Comparison of ENCODE assay signal across 23 cellular contexts in genomic region chr3:136473716-136474326, GRCh38.
A peak's percentile ranks its signal among the peaks of the same experiment; 100 is the strongest.
DNase-seq lines count a peak whose midpoint lies in the region; ATAC-seq and TF ChIP-seq lines count a peak whose summit lies in the region.
"Had no signal": no experiment of that assay in that cellular context is flagged by ENCODE, and none has a peak within 500 bp of the region (broad histone marks: within the 10 kb centered on the region; RNA-seq: fewer than 3 reads in every experiment).

No MANE protein-coding gene starts in this region.

- CTCF ChIA-PET in AG04449 (lab: Yijun Ruan, JAX), result no interaction called here

- H3K27ac ChIP-seq in Peyer's patch, result no peak overlapping the region
- H3K27ac ChIP-seq: right lobe of liver had no signal

- H3K4me3 ChIP-seq in AG04449 (ENCODE audit: low read depth, low read length), result no peak overlapping the region
- H3K4me3 ChIP-seq in Peyer's patch, result no peak overlapping the region
- H3K4me3 ChIP-seq: right lobe of liver had no signal

- no peaks in the 10 kb centered on the region for H3K9me3 ChIP-seq in Peyer's patch
- H3K9me3 ChIP-seq: right lobe of liver had no signal

- POLR2A ChIA-PET in AG04449 (lab: Yijun Ruan, JAX), result no interaction called here

- H3K36me3 ChIP-seq in Peyer's patch, result peaks cover 0 to 16% (median 0%) of the 10 kb centered on the region in 3 donors

- TF ChIP-seq CTCF in AG04449 (IDR thresholded peaks at IDR 0.05; ENCODE audit: insufficient read depth, low read length, missing control alignments) (no peak), Peyer's patch (IDR thresholded peaks at IDR 0.05) (no peak)

- no peak for TF ChIP-seq POLR2A in Peyer's patch (IDR thresholded peaks at IDR 0.05)

- no peak for ATAC-seq in GM21737 (IDR thresholded peaks at IDR 0.05; ENCODE audit: unreplicated experiment)
- ATAC-seq: activated T-cell treated with anti-CD3 and anti-CD28 coated beads, Interleukin-2, amount 50 U/mL, for 72 hours; left lobe of liver; right lobe of liver had no signal

- no peaks in the 10 kb centered on the region for H3K4me1 ChIP-seq in Peyer's patch
- H3K4me1 ChIP-seq: right lobe of liver had no signal

- peak; percentile 51 for DNase-seq in AG04449 (ENCODE audit: low read depth, low spot score)
- peak; percentile 45 for DNase-seq in H4 (ENCODE audit: low spot score)
- DNase-seq in amniotic stem cell (lab: John Stamatoyannopoulos, UW), result peak; percentile 55
- peak; percentile 95 for DNase-seq in fibroblast of peridontal ligament (ENCODE audit: extremely low read depth)
- no peak for DNase-seq in Peyer's patch
- no peak for DNase-seq in anterior cingulate cortex (lab: John Stamatoyannopoulos, UW)
- no peak for DNase-seq in activated CD4-positive, alpha-beta T cell treated with anti-CD3 and anti-CD28 coated beads, Interleukin-2, amount 50 U/mL, for 1 hour
- DNase-seq: activated CD4-positive, alpha-beta T cell treated with anti-CD3 and anti-CD28 coated beads for 4 hours; activated naive CD4-positive, alpha-beta T cell treated with anti-CD3 and anti-CD28 coated beads, Interleukin-2, amount 50 U/mL, for 16 hours; activated T-cell treated with anti-CD3 and anti-CD28 coated beads, Interleukin-2, amount 50 U/mL, for 72 hours; CD4-positive, CD25-positive, alpha-beta regulatory T cell; DMS 273 treated with DMSO at 0.1 percent for 48 hours; foreskin fibroblast; GF-D8; midbrain; natural killer cell; NCI-H1105; NCI-H2081; NCI-H345; NCI-H774; right lobe of liver had no signal

- H3K27me3 ChIP-seq in Peyer's patch, result no peaks in the 10 kb centered on the region
- H3K27me3 ChIP-seq: right lobe of liver had no signal

Comparison
In these comparisons a context has a peak if more than half of its experiments do, and no peak if none do; other contexts are left out.
1. DNase-seq: peak in AG04449 (single experiment), H4 (single experiment), amniotic stem cell (single experiment) and fibroblast of peridontal ligament (single experiment); none in Peyer's patch (0 of 3), anterior cingulate cortex (0 of 58) and activated CD4-positive, alpha-beta T cell treated with anti-CD3 and anti-CD28 coated beads, Interleukin-2, amount 50 U/mL, for 1 hour (single experiment).